Comparison of ENCODE assay signal across 14 cellular contexts in genomic region chr2:17610521-17610920, GRCh38.
"Had no signal": no experiment of that assay in that cellular context is flagged by ENCODE, and none has a peak within 500 bp of the region (broad histone marks: within the 10 kb centered on the region; RNA-seq: fewer than 3 reads in every experiment).

No MANE protein-coding gene starts in this region.

- H3K27ac ChIP-seq: ovary, SK-N-MC, stomach, thoracic aorta had no signal

- FAIRE-seq: bronchial epithelial cell, small intestine had no signal

- H3K36me3 ChIP-seq: ovary, stomach, thoracic aorta had no signal

- H3K9me3 ChIP-seq: ovary, stomach, thoracic aorta had no signal

- H3K4me1 ChIP-seq: stomach had no signal

- ATAC-seq: activated CD4-positive, CD25-positive, alpha-beta regulatory T cell treated with anti-CD3 and anti-CD28 coated beads, Interleukin-2, amount 50 U/mL, for 24 hours; left colon had no signal

- H3K4me3 ChIP-seq: ovary, SK-N-MC, stomach, thoracic aorta had no signal

- DNase-seq: activated CD4-positive, alpha-beta T cell treated with anti-CD3 and anti-CD28 coated beads, Interleukin-2, amount 50 U/mL, for 4 hours; activated effector memory CD4-positive, alpha-beta T cell treated with Interleukin-2 at 50 U/mL for 16 hours; activated T-cell treated with anti-CD3 and anti-CD28 coated beads, Interleukin-2, amount 50 U/mL, for 24 hours; cortex of kidney; effector CD8-positive, alpha-beta T cell; immature natural killer cell; left colon; ovary; small intestine; stomach had no signal

- H3K27me3 ChIP-seq: ovary, stomach had no signal
